Comparison of ENCODE assay signal across 8 cellular contexts in the genomic region with DNA sequence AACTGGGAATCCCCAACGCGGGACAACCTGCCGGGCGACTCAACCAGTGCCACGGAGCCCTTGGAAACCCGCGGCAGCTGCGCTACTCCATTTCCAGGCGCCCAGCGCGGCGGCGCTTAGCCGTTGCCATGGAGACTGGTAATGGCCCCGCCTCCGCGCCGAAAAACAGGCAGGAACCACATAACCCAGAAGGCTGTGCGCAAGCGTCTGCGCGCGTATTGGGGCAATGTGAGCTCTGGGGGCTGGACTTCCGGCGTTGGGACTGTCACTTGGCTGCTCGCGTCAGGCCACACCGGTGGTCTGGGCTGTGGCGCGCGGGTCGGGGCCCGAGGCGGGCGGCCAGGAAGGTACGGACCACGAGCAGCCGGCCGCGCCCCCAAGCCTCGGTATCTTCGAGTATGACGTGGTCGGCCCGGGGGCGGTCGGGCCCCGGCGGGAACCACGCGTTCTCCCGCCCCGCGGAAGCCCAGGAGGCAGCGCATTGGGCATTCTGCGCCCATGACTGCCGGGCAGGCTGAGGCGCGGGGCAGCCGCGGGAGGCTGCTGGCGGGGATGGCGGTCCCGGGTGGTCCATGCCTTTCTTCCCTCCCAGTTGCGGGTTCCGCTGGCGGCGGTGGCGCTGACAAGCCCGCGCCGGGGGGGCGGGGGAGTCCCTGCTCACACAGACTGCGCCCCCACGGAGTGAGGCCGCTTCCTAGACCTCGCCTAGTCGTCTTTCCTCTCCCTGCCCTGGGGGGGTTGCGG. TPM values are rescaled to one million over a fixed set of nuclear protein-coding genes. Genes with fewer than 3 reads are reported as not detected.
A peak's percentile ranks its signal among the peaks of the same experiment; 100 is the strongest.
DNase-seq lines count a peak whose midpoint lies in the region; ATAC-seq and TF ChIP-seq lines count a peak whose summit lies in the region.

A gene (plus strand): TSS at position 265 of the 744 bp plus-strand sequence. CDS start 2,080 bp downstream, outside the sequence.

- H3K4me1 ChIP-seq in osteoblast (ENCODE audit: insufficient read depth, low read length) (peaks cover 6% of the 10 kb centered on the region), thoracic aorta (ENCODE audit: control insufficient read depth in 1 of 2, low read depth in 2 of 2) (peaks cover 0 to 12% of the 10 kb centered on the region in 2 donors)

- H4K20me1 ChIP-seq in osteoblast (ENCODE audit: insufficient read depth, low read length): no peaks in the 10 kb centered on the region

- intact Hi-C loops in head of caudate nucleus (cut with DNase I): no loop called here

- peaks cover 8% of the 10 kb centered on the region for H3K9me3 Mint-ChIP-seq in activated naive CD4-positive, alpha-beta T cell treated with anti-CD3 and anti-CD28 coated beads, Interleukin-2, amount 50 U/mL, for 24 hours

- peak; percentile 96 for DNase-seq in GM10266 (ENCODE audit: extremely low spot score)
- peak; percentile 93 for DNase-seq in NCI-H1092 treated with DMSO at 0.1 percent for 48 hours (lab: John Stamatoyannopoulos, UW)
- DNase-seq in head of caudate nucleus: peak; percentile 96 to 99 (median 98)
- DNase-seq in osteoblast (ENCODE audit: insufficient read length, low spot score, missing footprints): peak; percentile 99
- DNase-seq in thoracic aorta (ENCODE audit: low spot score): peak; percentile 93

- H3K36me3 ChIP-seq in osteoblast (ENCODE audit: insufficient read depth, low read length): peaks cover 15% of the 10 kb centered on the region
- H3K36me3 ChIP-seq in thoracic aorta: no peaks in the 10 kb centered on the region

- TF ChIP-seq CTCF in GM10266 (IDR thresholded peaks at IDR 0.05; ENCODE audit: control insufficient read depth, insufficient read depth, low read depth, missing control alignments) (no peak), osteoblast (IDR thresholded peaks at IDR 0.05; ENCODE audit: extremely low read depth, low read depth, low read length) (no peak), thoracic aorta (IDR thresholded peaks at IDR 0.05) (no peak)

- H3K27me3 ChIP-seq in osteoblast (ENCODE audit: insufficient read depth, low read length) (no peaks in the 10 kb centered on the region), thoracic aorta (replicated peaks; ENCODE audit: insufficient read depth) (no peaks in the 10 kb centered on the region)

- peaks cover 8% of the 10 kb centered on the region for H3K36me3 Mint-ChIP-seq in activated naive CD4-positive, alpha-beta T cell treated with anti-CD3 and anti-CD28 coated beads, Interleukin-2, amount 50 U/mL, for 24 hours

- H2AFZ ChIP-seq in osteoblast (ENCODE audit: low read length): peak within 1 kb of the TSS; percentile 97

- H3K9me3 ChIP-seq in osteoblast (ENCODE audit: low read depth, low read length) (no peaks in the 10 kb centered on the region), thoracic aorta (no peaks in the 10 kb centered on the region)

- H3K4me2 ChIP-seq in osteoblast (ENCODE audit: insufficient read depth, low read length): peak within 1 kb of the TSS; percentile 96

- H3K4me3 ChIP-seq in osteoblast (ENCODE audit: insufficient read depth, low read length): peak within 1 kb of the TSS; percentile 92
- peak within 1 kb of the TSS; percentile 77 for H3K4me3 ChIP-seq in thoracic aorta

- peaks cover 2% of the 10 kb centered on the region for H3K79me2 ChIP-seq in osteoblast (ENCODE audit: insufficient read depth, low read length)

- peak within 1 kb of the TSS; percentile 90 for H3K4me3 Mint-ChIP-seq in activated naive CD4-positive, alpha-beta T cell treated with anti-CD3 and anti-CD28 coated beads, Interleukin-2, amount 50 U/mL, for 24 hours

- H3K4me1 Mint-ChIP-seq in activated naive CD4-positive, alpha-beta T cell treated with anti-CD3 and anti-CD28 coated beads, Interleukin-2, amount 50 U/mL, for 24 hours: peaks cover 23% of the 10 kb centered on the region

- H3K27ac Mint-ChIP-seq in activated naive CD4-positive, alpha-beta T cell treated with anti-CD3 and anti-CD28 coated beads, Interleukin-2, amount 50 U/mL, for 24 hours: peak within 1 kb of the TSS; percentile 70

- peaks cover 7% of the 10 kb centered on the region for H3K27me3 Mint-ChIP-seq in activated naive CD4-positive, alpha-beta T cell treated with anti-CD3 and anti-CD28 coated beads, Interleukin-2, amount 50 U/mL, for 24 hours

- ATAC-seq in HG02623 (IDR thresholded peaks at IDR 0.05; ENCODE audit: unreplicated experiment): peak; percentile 89
- ATAC-seq in SK-N-SH treated with all-trans-retinoic acid at 6 μM for 48 hours: peak; percentile 98
- peak; percentile 61 for ATAC-seq in thoracic aorta (ENCODE audit: insufficient number of reproducible peaks, low FRiP score, low read depth)

- H3K27ac ChIP-seq in osteoblast (ENCODE audit: low read depth, low read length) (peak within 1 kb of the TSS; percentile 41), thoracic aorta (peak within 1 kb of the TSS; percentile 28 to 30)

TF ChIP-seq in SK-N-SH treated with all-trans-retinoic acid at 6 μM for 48 hours, 23 proteins besides CTCF, POLR2A, EP300 and RAD21:
- TF ChIP-seq, protein P1, sequence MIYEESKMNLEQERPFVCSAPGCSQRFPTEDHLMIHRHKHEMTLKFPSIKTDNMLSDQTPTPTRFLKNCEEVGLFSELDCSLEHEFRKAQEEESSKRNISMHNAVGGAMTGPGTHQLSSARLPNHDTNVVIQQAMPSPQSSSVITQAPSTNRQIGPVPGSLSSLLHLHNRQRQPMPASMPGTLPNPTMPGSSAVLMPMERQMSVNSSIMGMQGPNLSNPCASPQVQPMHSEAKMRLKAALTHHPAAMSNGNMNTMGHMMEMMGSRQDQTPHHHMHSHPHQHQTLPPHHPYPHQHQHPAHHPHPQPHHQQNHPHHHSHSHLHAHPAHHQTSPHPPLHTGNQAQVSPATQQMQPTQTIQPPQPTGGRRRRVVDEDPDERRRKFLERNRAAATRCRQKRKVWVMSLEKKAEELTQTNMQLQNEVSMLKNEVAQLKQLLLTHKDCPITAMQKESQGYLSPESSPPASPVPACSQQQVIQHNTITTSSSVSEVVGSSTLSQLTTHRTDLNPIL (CRISPR knock-in tag; IDR thresholded peaks at IDR 0.05; ENCODE audit: low read depth): no peak
- TF ChIP-seq SNAI2 (CRISPR knock-in tag; IDR thresholded peaks at IDR 0.05): no peak
- no peak for TF ChIP-seq ZNF565 (CRISPR knock-in tag; conservative IDR thresholded peaks at IDR 0.05; ENCODE audit: low read depth)
TF ChIP-seq in SK-N-SH treated with all-trans-retinoic acid at 6 μM for 48 hours: peak in this region for 0.

RNA-seq across cellular contexts. Expression of the gene that starts here (rescaled TPM):
- total RNA-seq in osteoblast: 10.5 and 11.8 TPM in 2 replicates
- 10 to 100 TPM in 1 of 2 donors, 1 to 10 TPM in 1; 6.0 to 12.0 TPM for total RNA-seq in thoracic aorta

Comparison
In these comparisons a context has a peak if more than half of its experiments do, and no peak if none do; other contexts are left out.
1. Peak in every context shown above with its lines: DNase-seq, ATAC-seq, H3K4me3 ChIP-seq and H3K27ac ChIP-seq.